10 cellular contexts compared by ENCODE assay signal in the genomic region with DNA sequence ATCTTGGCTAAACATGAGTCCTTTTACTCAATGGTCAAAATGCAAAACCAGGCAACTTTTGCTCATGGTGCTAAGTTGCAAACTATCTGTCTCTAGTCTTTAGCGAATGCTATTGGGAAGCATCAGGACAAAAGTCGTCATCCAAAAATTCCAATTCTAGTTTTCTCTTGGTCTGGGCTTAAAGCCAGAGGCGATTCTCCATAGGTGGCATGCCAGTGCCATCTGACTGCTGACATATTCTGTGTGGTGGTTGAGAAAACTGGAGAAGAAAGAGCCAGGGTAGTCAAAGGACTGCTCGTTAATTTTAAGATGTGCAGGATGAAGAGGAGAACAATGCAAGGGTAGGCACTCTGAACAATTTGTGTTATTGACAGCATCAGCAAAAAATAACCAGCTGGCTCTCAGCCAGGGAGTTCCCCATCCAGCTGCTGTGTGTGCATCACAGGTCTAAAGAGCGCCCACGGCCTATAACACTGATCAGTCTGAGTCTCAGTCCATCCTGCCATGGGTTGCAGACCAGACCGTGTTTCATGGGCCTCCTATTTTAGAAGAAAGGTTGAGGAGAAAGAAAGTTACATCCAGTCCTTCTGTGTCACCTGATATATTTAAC.
A peak's percentile ranks its signal among the peaks of the same experiment; 100 is the strongest.
DNase-seq lines count a peak whose midpoint lies in the region; ATAC-seq, FAIRE-seq and TF ChIP-seq lines count a peak whose summit lies in the region.
"Had no signal": no experiment of that assay in that cellular context is flagged by ENCODE, and none has a peak within 500 bp of the region (broad histone marks: within the 10 kb centered on the region; RNA-seq: fewer than 3 reads in every experiment).

No MANE protein-coding gene starts in this region.

- peak; percentile 45 for DNase-seq in CD1c-positive myeloid dendritic cell (ENCODE audit: extremely low spot score)
- DNase-seq in NCI-H2171 treated with DMSO at 0.1 percent for 48 hours (lab: John Stamatoyannopoulos, UW) = peak; percentile 39
- DNase-seq in effector CD4-positive, alpha-beta T cell = peak; percentile 23
- DNase-seq in frontal cortex (ENCODE audit: low spot score in 2 of 2) = no peak
- DNase-seq in ascending aorta (ENCODE audit: low spot score in 2 of 2) = no peak
- DNase-seq: activated gamma-delta T cell, PC-3 had no signal

- H3K27me3 ChIP-seq in ascending aorta = no peaks in the 10 kb centered on the region

- no peak overlapping the region for H3K4me3 ChIP-seq in ascending aorta

- no peak for TF ChIP-seq CTCF in ascending aorta (IDR thresholded peaks at IDR 0.05)

- peak; percentile 68 for ATAC-seq in GM19025 (IDR thresholded peaks at IDR 0.05; ENCODE audit: low read depth, unreplicated experiment)
- no peak for ATAC-seq in GM19467 (IDR thresholded peaks at IDR 0.05; ENCODE audit: unreplicated experiment)
- no peak for ATAC-seq in HG02970 (IDR thresholded peaks at IDR 0.05; ENCODE audit: low FRiP score, unreplicated experiment)
- ATAC-seq: PC-3 had no signal

- no peak overlapping the region for H3K27ac ChIP-seq in ascending aorta

- no peak for FAIRE-seq in frontal cortex (lab: Jason Lieb, UNC)

- intact Hi-C loops in ascending aorta (cut with DNase I) = no loop called here

- H3K4me1 ChIP-seq in ascending aorta = no peaks in the 10 kb centered on the region

- no peaks in the 10 kb centered on the region for H3K9me3 ChIP-seq in ascending aorta

- no peaks in the 10 kb centered on the region for H3K36me3 ChIP-seq in ascending aorta

Comparison
In these comparisons a context has a peak if more than half of its experiments do, and no peak if none do; other contexts are left out.
1. DNase-seq: peak in CD1c-positive myeloid dendritic cell (single experiment), NCI-H2171 treated with DMSO at 0.1 percent for 48 hours (single experiment) and effector CD4-positive, alpha-beta T cell (single experiment); none in frontal cortex (0 of 2) and ascending aorta (0 of 2).